ENCODE assay signal across 12 cellular contexts in genomic region chr4:164990786-164991185, GRCh38. TPM values are rescaled to one million over a fixed set of nuclear protein-coding genes. Genes with fewer than 3 reads are reported as not detected.
"Had no signal": no experiment of that assay in that cellular context is flagged by ENCODE, and none has a peak within 500 bp of the region (broad histone marks: within the 10 kb centered on the region; RNA-seq: fewer than 3 reads in every experiment).

No MANE protein-coding gene starts in this region.

RNA-seq across cellular contexts. Expression of gene TRIM61, which starts 13.3 kb away (rescaled TPM):
- total RNA-seq: PC-3, RPMI7951, SJCRH30, SJSA1, SK-MEL-5 had no signal
- polyA plus RNA-seq: SK-N-SH had no signal

RNA-seq across cellular contexts. Expression of gene TRIM60, which starts 41.0 kb away (rescaled TPM):
- total RNA-seq: OCI-LY7, PC-3, PC-9, Peyer's patch, Right ventricle myocardium inferior, Right ventricle myocardium superior, RPMI7951, SJCRH30, SJSA1, SK-MEL-5, T-cell had no signal
- polyA plus RNA-seq: SK-N-SH had no signal
